In genomic region chr4:156177941-156178340, GRCh38 we compare ENCODE assay signal across 7 cellular contexts.
"Had no signal": no experiment of that assay in that cellular context is flagged by ENCODE, and none has a peak within 500 bp of the region (broad histone marks: within the 10 kb centered on the region; RNA-seq: fewer than 3 reads in every experiment).

No MANE protein-coding gene starts in this region.

- FAIRE-seq: H1, H54, HTR-8/SVneo had no signal

- ATAC-seq: GM23338 had no signal

- H2AFZ ChIP-seq: GM23338 had no signal

- H3K4me3 ChIP-seq: GM23338 had no signal

- H3K4me2 ChIP-seq: GM23338 had no signal

- H3K9me3 Mint-ChIP-seq: GM23338, H9 had no signal

- H3K27ac Mint-ChIP-seq: GM23338, H9 had no signal

- H3K4me3 Mint-ChIP-seq: GM23338, H9 had no signal

- DNase-seq: H9, HCEC 1CT, IMR-90 had no signal
